ENCODE assay signal across 22 cellular contexts in the genomic region with DNA sequence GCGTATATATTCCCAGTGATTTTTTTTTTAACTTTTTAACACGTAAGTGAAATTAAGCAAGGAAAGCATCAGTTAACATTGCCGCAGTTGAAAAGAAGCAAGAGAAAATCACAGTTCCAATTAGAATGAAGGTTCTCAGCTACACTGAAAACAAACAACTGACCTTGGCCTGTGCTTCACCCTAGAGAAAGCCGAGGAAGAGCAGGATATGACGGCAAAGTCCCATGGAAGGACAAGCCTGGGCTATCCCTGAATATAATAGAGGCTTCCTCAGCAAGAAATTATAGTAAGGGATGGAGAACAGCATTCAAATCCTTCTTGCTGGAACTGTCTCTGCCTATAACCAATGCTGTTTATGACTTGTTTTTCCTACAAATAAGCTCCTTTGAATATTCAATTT.
DNase-seq lines count a peak whose midpoint lies in the region; ATAC-seq, FAIRE-seq and TF ChIP-seq lines count a peak whose summit lies in the region.
"Had no signal": no experiment of that assay in that cellular context is flagged by ENCODE, and none has a peak within 500 bp of the region (broad histone marks: within the 10 kb centered on the region; RNA-seq: fewer than 3 reads in every experiment).

No MANE protein-coding gene starts in this region.

- no peaks in the 10 kb centered on the region for H3K9me3 ChIP-seq in liver (ENCODE audit: control insufficient read depth in 4 of 4, low read length in 3 of 4)
- H3K9me3 ChIP-seq in HepG2 (ENCODE audit: low read length) = no peaks in the 10 kb centered on the region
- H3K9me3 ChIP-seq in right lobe of liver = no peaks in the 10 kb centered on the region
- H3K9me3 ChIP-seq in smooth muscle cell (replicated peaks; ENCODE audit: low read depth) = no peaks in the 10 kb centered on the region
- H3K9me3 ChIP-seq: BLaER1, Caco-2 had no signal

- H3K79me2 ChIP-seq in HepG2 (ENCODE audit: insufficient read depth, low read length) (no peaks in the 10 kb centered on the region), smooth muscle cell (ENCODE audit: low read depth) (no peaks in the 10 kb centered on the region)

- no peak overlapping the region for H3K9ac ChIP-seq in liver (ENCODE audit: low read depth in 1 of 2, low read length in 2 of 2)
- H3K9ac ChIP-seq in HepG2 (ENCODE audit: insufficient read depth, low read depth, low read length) = no peak overlapping the region
- H3K9ac ChIP-seq in smooth muscle cell (ENCODE audit: low read depth) = no peak overlapping the region
- H3K9ac ChIP-seq: BLaER1, GM23248 had no signal

- ATAC-seq in HepG2 (no peak), right lobe of liver (peak; percentile 46 to 84 (median 74)), GM18861 (IDR thresholded peaks at IDR 0.05; ENCODE audit: unreplicated experiment) (no peak), GM21528 (IDR thresholded peaks at IDR 0.05; ENCODE audit: low FRiP score, unreplicated experiment) (no peak)
- ATAC-seq: CD8-positive, alpha-beta T cell had no signal

- in situ Hi-C loops in HepG2 (cut with HindIII; ENCODE audit: extremely low pct_ligation_motif_present, low pct_unique_long_range_greater_than_20kb) = no loop called here

- TF ChIP-seq CTCF in liver (IDR thresholded peaks at IDR 0.05; ENCODE audit: low read depth, low read length, missing input control) (no peak), HepG2 (CRISPR knock-in tag; IDR thresholded peaks at IDR 0.05) (no peak), right lobe of liver (IDR thresholded peaks at IDR 0.05) (no peak), smooth muscle cell (IDR thresholded peaks at IDR 0.05; ENCODE audit: borderline replicate concordance, insufficient read depth, poor library complexity, severe bottlenecking) (no peak)

- DNase-seq in HepG2 (ENCODE audit: low spot score) (no peak), right lobe of liver (no peak), smooth muscle cell (lab: John Stamatoyannopoulos, UW; ENCODE audit: unreplicated experiment) (no peak), amniotic stem cell (lab: John Stamatoyannopoulos, UW) (no peak), NCI-H2107 treated with DMSO at 0.1 percent for 48 hours (lab: John Stamatoyannopoulos, UW; ENCODE audit: unreplicated experiment) (no peak)
- DNase-seq: Caco-2; CD4-positive, CD25-positive, alpha-beta regulatory T cell; CD8-positive, alpha-beta T cell; DMS153; DND-41; GM23248; H7; HCEC 1CT had no signal

- H3K36me3 ChIP-seq in liver (ENCODE audit: control insufficient read depth in 4 of 4, insufficient read depth in 3 of 4, low read depth in 1 of 4, low read length in 3 of 4) (no peaks in the 10 kb centered on the region), HepG2 (replicated peaks in 1 of 2; ENCODE audit: control insufficient read depth in 1 of 2, insufficient read depth in 2 of 2, low read length in 2 of 2) (no peaks in the 10 kb centered on the region), right lobe of liver (no peaks in the 10 kb centered on the region), smooth muscle cell (ENCODE audit: low read depth) (no peaks in the 10 kb centered on the region)
- H3K36me3 ChIP-seq: BLaER1 had no signal

- 69% methylated on average over 5 of the region's 5 CpGs for whole genome bisulfite sequencing in liver
- 45% methylated on average over 5 of the region's 5 CpGs for WGBS in HepG2 (ENCODE audit: low lambda C conversion rate)
- 59% methylated on average over 5 of the region's 5 CpGs for WGBS in right lobe of liver (ENCODE audit: insufficient coverage, low coverage, low lambda C conversion rate, missing lambda C conversion rate)
- WGBS in smooth muscle cell (ENCODE audit: low lambda C conversion rate) = 89% methylated on average over 5 of the region's 5 CpGs

- TF ChIP-seq POLR2A in HepG2 (IDR thresholded peaks at IDR 0.05; ENCODE audit: insufficient read depth in 1 of 2, low read depth in 2 of 2, low read length in 2 of 2) (no peak), right lobe of liver (IDR thresholded peaks at IDR 0.05) (no peak)

- no peak overlapping the region for H3K27ac ChIP-seq in liver (ENCODE audit: low read depth in 1 of 2, low read length in 2 of 2)
- H3K27ac ChIP-seq in HepG2 (ENCODE audit: extremely low read length, insufficient read depth, low read length) = no peak overlapping the region
- H3K27ac ChIP-seq in right lobe of liver = no peak overlapping the region
- H3K27ac ChIP-seq in smooth muscle cell (ENCODE audit: low read depth) = peak overlapping the region; percentile 26
- H3K27ac ChIP-seq: 22Rv1, BLaER1, C4-2B, GM23248 had no signal

- H3F3A ChIP-seq in smooth muscle cell (ENCODE audit: low read depth) = no peaks in the 10 kb centered on the region

- TF ChIP-seq EP300 in HepG2 (IDR thresholded peaks at IDR 0.05; ENCODE audit: low read depth in 2 of 2, low read length in 2 of 2) (no peak), HepG2 (CRISPR knock-in tag; IDR thresholded peaks at IDR 0.05; ENCODE audit: borderline replicate concordance) (no peak)

- no peaks in the 10 kb centered on the region for H4K20me1 ChIP-seq in HepG2 (ENCODE audit: insufficient read depth, low read length)
- no peaks in the 10 kb centered on the region for H4K20me1 ChIP-seq in smooth muscle cell (ENCODE audit: low read depth)
- H4K20me1 ChIP-seq: BLaER1 had no signal

- intact Hi-C loops in HepG2 (cut with micrococcal nuclease; ENCODE audit: unreplicated experiment) = no loop called here
- intact Hi-C loops in right lobe of liver (cut with DNase I) = no loop called here

- no peaks in the 10 kb centered on the region for H3K4me1 ChIP-seq in liver (ENCODE audit: control insufficient read depth in 4 of 4, insufficient read depth in 4 of 4, low read length in 3 of 4)
- H3K4me1 ChIP-seq in HepG2 (ENCODE audit: insufficient read depth, low read length) = no peaks in the 10 kb centered on the region
- H3K4me1 ChIP-seq in right lobe of liver = no peaks in the 10 kb centered on the region
- no peaks in the 10 kb centered on the region for H3K4me1 ChIP-seq in smooth muscle cell (ENCODE audit: low read depth)
- H3K4me1 ChIP-seq: BLaER1, Caco-2 had no signal

- FAIRE-seq in HepG2 (lab: Jason Lieb, UNC) = no peak
- FAIRE-seq: A204.1, G401.6, H1 had no signal

- no peak overlapping the region for H3K4me2 ChIP-seq in HepG2 (ENCODE audit: low read depth, low read length)
- no peak overlapping the region for H3K4me2 ChIP-seq in smooth muscle cell
- H3K4me2 ChIP-seq: BLaER1 had no signal

- no TSS peak for BruUV-seq in HepG2 (replicated peaks; lab: Mats Ljungman, UMichigan)

- TF ChIP-seq RAD21 in liver (IDR thresholded peaks at IDR 0.05) = no peak
- no peak for TF ChIP-seq RAD21 in HepG2 (CRISPR knock-in tag; IDR thresholded peaks at IDR 0.05)

- CTCF ChIA-PET in HepG2 (lab: Yijun Ruan, JAX; ENCODE audit: low intra/inter-chr PET ratio, low total read pairs) = no interaction called here

- H3K4me3 ChIP-seq in liver (ENCODE audit: low read depth in 1 of 3, low read length in 3 of 3) (no peak overlapping the region), HepG2 (replicated peaks in 1 of 3; ENCODE audit: insufficient read depth in 1 of 3, low read depth in 2 of 3, low read length in 3 of 3) (no peak overlapping the region), right lobe of liver (no peak overlapping the region), smooth muscle cell (no peak overlapping the region)
- H3K4me3 ChIP-seq: BLaER1, GM23248 had no signal

- H2AFZ ChIP-seq in HepG2 (ENCODE audit: low read length) = no peak overlapping the region
- no peak overlapping the region for H2AFZ ChIP-seq in smooth muscle cell (ENCODE audit: low read depth)
- H2AFZ ChIP-seq: GM23248 had no signal

- POLR2A ChIA-PET in HepG2 (lab: Yijun Ruan, JAX) = no interaction called here

- H3K27me3 ChIP-seq in liver (ENCODE audit: control insufficient read depth in 4 of 4, insufficient read depth in 4 of 4, low read length in 3 of 4) (no peaks in the 10 kb centered on the region), HepG2 (ENCODE audit: control insufficient read depth in 1 of 2, insufficient read depth in 2 of 2, low read length in 2 of 2) (no peaks in the 10 kb centered on the region), right lobe of liver (no peaks in the 10 kb centered on the region), smooth muscle cell (ENCODE audit: low read depth) (no peaks in the 10 kb centered on the region)
- H3K27me3 ChIP-seq: BLaER1 had no signal

TF ChIP-seq in liver, 16 proteins besides CTCF, POLR2A, EP300 and RAD21 (continues in another document):
- TF ChIP-seq, protein P1, sequence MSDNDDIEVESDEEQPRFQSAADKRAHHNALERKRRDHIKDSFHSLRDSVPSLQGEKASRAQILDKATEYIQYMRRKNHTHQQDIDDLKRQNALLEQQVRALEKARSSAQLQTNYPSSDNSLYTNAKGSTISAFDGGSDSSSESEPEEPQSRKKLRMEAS (IDR thresholded peaks at IDR 0.05) = no peak
- peak in 1 of 2 donors; percentile 11 for TF ChIP-seq RXRA (IDR thresholded peaks at IDR 0.05)

TF ChIP-seq in HepG2, 621 proteins besides CTCF, POLR2A, EP300 and RAD21 (continues in another document):
- TF ChIP-seq JDP2 (CRISPR knock-in tag; IDR thresholded peaks at IDR 0.05; ENCODE audit: borderline replicate concordance) (no peak), ZBTB3 (CRISPR knock-in tag; IDR thresholded peaks at IDR 0.05; ENCODE audit: borderline replicate concordance, low read depth) (no peak), CREM (IDR thresholded peaks at IDR 0.05) (no peak), CREM (CRISPR knock-in tag; IDR thresholded peaks at IDR 0.05) (no peak), ZSCAN9 (CRISPR knock-in tag; IDR thresholded peaks at IDR 0.05; ENCODE audit: borderline replicate concordance) (no peak), ZNF34 (CRISPR knock-in tag; IDR thresholded peaks at IDR 0.05; ENCODE audit: borderline replicate concordance) (no peak)
- TF ChIP-seq, protein P2, sequence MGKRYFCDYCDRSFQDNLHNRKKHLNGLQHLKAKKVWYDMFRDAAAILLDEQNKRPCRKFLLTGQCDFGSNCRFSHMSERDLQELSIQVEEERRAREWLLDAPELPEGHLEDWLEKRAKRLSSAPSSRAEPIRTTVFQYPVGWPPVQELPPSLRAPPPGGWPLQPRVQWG (CRISPR knock-in tag; IDR thresholded peaks at IDR 0.05; ENCODE audit: borderline replicate concordance, low read depth) = no peak
- TF ChIP-seq, protein P3, sequence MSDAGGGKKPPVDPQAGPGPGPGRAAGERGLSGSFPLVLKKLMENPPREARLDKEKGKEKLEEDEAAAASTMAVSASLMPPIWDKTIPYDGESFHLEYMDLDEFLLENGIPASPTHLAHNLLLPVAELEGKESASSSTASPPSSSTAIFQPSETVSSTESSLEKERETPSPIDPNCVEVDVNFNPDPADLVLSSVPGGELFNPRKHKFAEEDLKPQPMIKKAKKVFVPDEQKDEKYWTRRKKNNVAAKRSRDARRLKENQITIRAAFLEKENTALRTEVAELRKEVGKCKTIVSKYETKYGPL (CRISPR knock-in tag; IDR thresholded peaks at IDR 0.05) = no peak
- TF ChIP-seq, protein P4, sequence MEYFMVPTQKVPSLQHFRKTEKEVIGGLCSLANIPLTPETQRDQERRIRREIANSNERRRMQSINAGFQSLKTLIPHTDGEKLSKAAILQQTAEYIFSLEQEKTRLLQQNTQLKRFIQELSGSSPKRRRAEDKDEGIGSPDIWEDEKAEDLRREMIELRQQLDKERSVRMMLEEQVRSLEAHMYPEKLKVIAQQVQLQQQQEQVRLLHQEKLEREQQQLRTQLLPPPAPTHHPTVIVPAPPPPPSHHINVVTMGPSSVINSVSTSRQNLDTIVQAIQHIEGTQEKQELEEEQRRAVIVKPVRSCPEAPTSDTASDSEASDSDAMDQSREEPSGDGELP (IDR thresholded peaks at IDR 0.05; ENCODE audit: borderline replicate concordance, low read depth) = no peak

Comparison
In these comparisons a context has a peak if more than half of its experiments do, and no peak if none do; other contexts are left out.
1. ATAC-seq: peak in right lobe of liver (4 of 4); none in HepG2 (single experiment), GM18861 (single experiment) and GM21528 (single experiment).